ENCODE assay signal across 1 cellular context in genomic region chr11:1628506-1629325, GRCh38.
TF ChIP-seq lines count a peak whose summit lies in the region.

No MANE protein-coding gene starts in this region.

TF ChIP-seq in HepG2, 621 proteins besides CTCF, POLR2A, EP300 and RAD21 (continues in another document):
- TF ChIP-seq SP4 (CRISPR knock-in tag; IDR thresholded peaks at IDR 0.05): no peak
- TF ChIP-seq HOXA3 (CRISPR knock-in tag; IDR thresholded peaks at IDR 0.05): no peak
- no peak for TF ChIP-seq HNF4G (IDR thresholded peaks at IDR 0.05; ENCODE audit: borderline replicate concordance, low read depth, low read length)
- no peak for TF ChIP-seq HNF4G (CRISPR knock-in tag; IDR thresholded peaks at IDR 0.05; ENCODE audit: borderline replicate concordance, low read depth)
- TF ChIP-seq ZNF235 (CRISPR knock-in tag; IDR thresholded peaks at IDR 0.05; ENCODE audit: borderline replicate concordance): no peak
- TF ChIP-seq ZBTB2 (CRISPR knock-in tag; IDR thresholded peaks at IDR 0.05; ENCODE audit: low read depth): no peak
- no peak for TF ChIP-seq FOXO4 (CRISPR knock-in tag; conservative IDR thresholded peaks at IDR 0.05)
- no peak for TF ChIP-seq ZNF616 (CRISPR knock-in tag; IDR thresholded peaks at IDR 0.05; ENCODE audit: low read depth)
- no peak for TF ChIP-seq SKI (IDR thresholded peaks at IDR 0.05; ENCODE audit: partially characterized antibody)
- TF ChIP-seq ZNF580 (CRISPR knock-in tag; IDR thresholded peaks at IDR 0.05; ENCODE audit: borderline replicate concordance, low read depth): no peak
- TF ChIP-seq ZNF264 (CRISPR knock-in tag; IDR thresholded peaks at IDR 0.05): no peak
- TF ChIP-seq HCFC1 (IDR thresholded peaks at IDR 0.05; ENCODE audit: low read depth, low read length): no peak
- TF ChIP-seq HBP1 (CRISPR knock-in tag; IDR thresholded peaks at IDR 0.05; ENCODE audit: low read depth): no peak
- no peak for TF ChIP-seq SNAPC2 (CRISPR knock-in tag; IDR thresholded peaks at IDR 0.05)
- TF ChIP-seq KAT7 (CRISPR knock-in tag; IDR thresholded peaks at IDR 0.05; ENCODE audit: borderline replicate concordance): no peak
- TF ChIP-seq ZNF326 (CRISPR knock-in tag; IDR thresholded peaks at IDR 0.05; ENCODE audit: borderline replicate concordance): no peak
- no peak for TF ChIP-seq SRSF1 (optimal IDR thresholded peaks at IDR 0.05; ENCODE audit: low read depth, low read length)
- TF ChIP-seq RORA (CRISPR knock-in tag; IDR thresholded peaks at IDR 0.05): no peak
- TF ChIP-seq HOMEZ (CRISPR knock-in tag; IDR thresholded peaks at IDR 0.05; ENCODE audit: low read depth): no peak
- no peak for TF ChIP-seq KIAA2018 (CRISPR knock-in tag; IDR thresholded peaks at IDR 0.05; ENCODE audit: borderline replicate concordance)
- TF ChIP-seq E2F2 (CRISPR knock-in tag; IDR thresholded peaks at IDR 0.05; ENCODE audit: borderline replicate concordance): no peak
- TF ChIP-seq ZNF350 (CRISPR knock-in tag; IDR thresholded peaks at IDR 0.05; ENCODE audit: borderline replicate concordance, low read depth): no peak
- TF ChIP-seq CSRNP2 (CRISPR knock-in tag; conservative IDR thresholded peaks at IDR 0.05; ENCODE audit: low read depth): no peak
- peak; percentile 44; the same call in 1 of the 2 replicates for TF ChIP-seq UBTF (CRISPR knock-in tag; IDR thresholded peaks at IDR 0.05)
- no peak for TF ChIP-seq E2F5 (CRISPR knock-in tag; conservative IDR thresholded peaks at IDR 0.05)
- TF ChIP-seq NKX3-1 (CRISPR knock-in tag; IDR thresholded peaks at IDR 0.05): no peak
- TF ChIP-seq ZNF7 (CRISPR knock-in tag; IDR thresholded peaks at IDR 0.05): no peak
- TF ChIP-seq PTBP1 (IDR thresholded peaks at IDR 0.05; ENCODE audit: low read depth, low read length, poor library complexity, severe bottlenecking): peak; percentile 54
- TF ChIP-seq ZNF788 (CRISPR knock-in tag; IDR thresholded peaks at IDR 0.05; ENCODE audit: borderline replicate concordance): no peak
